In genomic region chr9:36154213-36154952, GRCh38 we compare ENCODE assay signal across 8 cellular contexts. TPM values are rescaled to one million over a fixed set of nuclear protein-coding genes. Genes with fewer than 3 reads are reported as not detected.
DNase-seq lines count a peak whose midpoint lies in the region; ATAC-seq, FAIRE-seq and TF ChIP-seq lines count a peak whose summit lies in the region.

No MANE protein-coding gene starts in this region.

- intact Hi-C loops in HepG2 (cut with micrococcal nuclease; ENCODE audit: unreplicated experiment), result no loop called here

- in situ Hi-C loops in HepG2 (cut with HindIII; ENCODE audit: extremely low pct_ligation_motif_present, low pct_unique_long_range_greater_than_20kb), result no loop called here

- peak overlapping the region; percentile 67 to 83 for H3K27ac ChIP-seq in liver (ENCODE audit: low read depth in 1 of 2, low read length in 2 of 2)
- no peak overlapping the region for H3K27ac ChIP-seq in HepG2 (ENCODE audit: extremely low read length, insufficient read depth, low read length)
- peak overlapping the region; percentile 78 for H3K27ac ChIP-seq in adipose tissue (ENCODE audit: low read depth, low read length)
- peak overlapping the region in 18 of 21 experiments; percentile 2 to 86 (median 61) for H3K27ac ChIP-seq in skin epidermis

- H3K4me2 ChIP-seq in HepG2 (ENCODE audit: low read depth, low read length), result no peak overlapping the region

- BruUV-seq in HepG2 (replicated peaks; lab: Mats Ljungman, UMichigan), result no TSS peak

- ATAC-seq in HepG2, result no peak
- no peak for ATAC-seq in GM21367 (IDR thresholded peaks at IDR 0.05; ENCODE audit: unreplicated experiment)

- no peak overlapping the region for H3K4me3 ChIP-seq in liver (ENCODE audit: low read depth in 1 of 3, low read length in 3 of 3)
- no peak overlapping the region for H3K4me3 ChIP-seq in HepG2 (replicated peaks in 1 of 3; ENCODE audit: insufficient read depth in 1 of 3, low read depth in 2 of 3, low read length in 3 of 3)
- no peak overlapping the region for H3K4me3 ChIP-seq in skin epidermis

- no peak for TF ChIP-seq EP300 in HepG2 (IDR thresholded peaks at IDR 0.05; ENCODE audit: low read depth in 2 of 2, low read length in 2 of 2)
- TF ChIP-seq EP300 in HepG2 (CRISPR knock-in tag; IDR thresholded peaks at IDR 0.05; ENCODE audit: borderline replicate concordance), result no peak

- H3K79me2 ChIP-seq in HepG2 (ENCODE audit: insufficient read depth, low read length), result no peaks in the 10 kb centered on the region

- H4K20me1 ChIP-seq in HepG2 (ENCODE audit: insufficient read depth, low read length), result no peaks in the 10 kb centered on the region

- no peak for TF ChIP-seq POLR2A in HepG2 (IDR thresholded peaks at IDR 0.05; ENCODE audit: insufficient read depth in 1 of 2, low read depth in 2 of 2, low read length in 2 of 2)

- H3K4me1 ChIP-seq in liver (ENCODE audit: control insufficient read depth in 4 of 4, insufficient read depth in 4 of 4, low read length in 3 of 4) (peaks cover 0 to 8% (median under 1%) of the 10 kb centered on the region in 4 donors), HepG2 (ENCODE audit: insufficient read depth, low read length) (peaks cover 23% of the 10 kb centered on the region)

- no peak for FAIRE-seq in HepG2 (lab: Jason Lieb, UNC)

- WGBS in liver, result 60% methylated on average over 13 of the region's 13 CpGs
- 44% methylated on average over 13 of the region's 13 CpGs for WGBS in HepG2 (ENCODE audit: low lambda C conversion rate)
- WGBS in adipose tissue, 3 donors, result 8 to 47% (median 22%) methylated on average over 13 of the region's 13 CpGs

- CTCF ChIA-PET in HepG2 (lab: Yijun Ruan, JAX; ENCODE audit: low intra/inter-chr PET ratio, low total read pairs), result no interaction called here

- DNase-seq in HepG2 (ENCODE audit: low spot score), result no peak
- DNase-seq in hippocampal formation (lab: John Stamatoyannopoulos, UW), result peak; percentile 33 to 57
- DNase-seq in NCI-H345 treated with DMSO at 0.1 percent for 48 hours (lab: John Stamatoyannopoulos, UW; ENCODE audit: unreplicated experiment), result no peak
- DNase-seq in activated CD4-positive, CD25-positive, alpha-beta regulatory T cell (lab: John Stamatoyannopoulos, UW), result no peak

- H3K9ac ChIP-seq in liver (ENCODE audit: low read depth in 1 of 2, low read length in 2 of 2) (no peak overlapping the region), HepG2 (ENCODE audit: insufficient read depth, low read depth, low read length) (no peak overlapping the region)

- TF ChIP-seq CTCF in liver (IDR thresholded peaks at IDR 0.05; ENCODE audit: low read depth, low read length, missing input control), result no peak
- TF ChIP-seq CTCF in HepG2 (CRISPR knock-in tag; IDR thresholded peaks at IDR 0.05), result no peak

- no peak overlapping the region for H2AFZ ChIP-seq in HepG2 (ENCODE audit: low read length)

- POLR2A ChIA-PET in HepG2 (lab: Yijun Ruan, JAX), result no interaction called here

- H3K27me3 ChIP-seq in liver (ENCODE audit: control insufficient read depth in 4 of 4, insufficient read depth in 4 of 4, low read length in 3 of 4) (no peaks in the 10 kb centered on the region), HepG2 (ENCODE audit: control insufficient read depth in 1 of 2, insufficient read depth in 2 of 2, low read length in 2 of 2) (peaks cover 1 to 5% of the 10 kb centered on the region in 2 experiments; a peak in 2 of 5 replicates)

- H3K36me3 ChIP-seq in liver (ENCODE audit: control insufficient read depth in 4 of 4, insufficient read depth in 3 of 4, low read depth in 1 of 4, low read length in 3 of 4) (no peaks in the 10 kb centered on the region), HepG2 (replicated peaks in 1 of 2; ENCODE audit: control insufficient read depth in 1 of 2, insufficient read depth in 2 of 2, low read length in 2 of 2) (no peaks in the 10 kb centered on the region)

- H3K9me3 ChIP-seq in liver (ENCODE audit: control insufficient read depth in 4 of 4, low read length in 3 of 4) (no peaks in the 10 kb centered on the region), HepG2 (ENCODE audit: low read length) (no peaks in the 10 kb centered on the region)

- TF ChIP-seq RAD21 in liver (IDR thresholded peaks at IDR 0.05), result no peak
- TF ChIP-seq RAD21 in HepG2 (CRISPR knock-in tag; IDR thresholded peaks at IDR 0.05), result no peak

RNA-seq across cellular contexts. Expression of gene CCIN, which starts 14.8 kb away (rescaled TPM):
- total RNA-seq in liver, result not detected
- not detected for polyA plus RNA-seq in liver
- total RNA-seq in HepG2 (2016; rRNA removed; fragmentation: Illumina TruSeq; extraction: Trizol), result not detected in 2 replicates
- not detected in 2 replicates for total RNA-seq in HepG2 (2016; cell fraction: cytosol; rRNA removed; fragmentation: Illumina TruSeq; extraction: Trizol; ENCODE audit: low read depth)
- total RNA-seq in HepG2 (2016; cell fraction: insoluble cytoplasmic fraction; rRNA removed; fragmentation: Illumina TruSeq; extraction: Trizol), result not detected in 2 replicates
- total RNA-seq in HepG2 (2016; cell fraction: membrane; rRNA removed; fragmentation: Illumina TruSeq; extraction: Trizol), result not detected in 2 replicates
- not detected in 2 replicates for total RNA-seq in HepG2 (2016; cell fraction: nucleus; rRNA removed; fragmentation: Illumina TruSeq; extraction: Trizol)
- polyA plus RNA-seq in HepG2 (2011; rRNA removed), result not detected in 2 replicates
- 0.04 TPM in 1 of 2 replicates, not detected in the other for polyA plus RNA-seq in HepG2 (2011; cell fraction: cytosol; rRNA removed)
- polyA plus RNA-seq in HepG2 (2011; cell fraction: nucleus; rRNA removed), result 0.07 TPM in 1 of 2 replicates, not detected in the other
- polyA plus RNA-seq in HepG2 (2012), result not detected in 2 replicates
- not detected in 2 replicates for polyA plus RNA-seq in HepG2 (2016; cell fraction: cytosol; fragmentation: Illumina TruSeq; extraction: Trizol; ENCODE audit: low read depth)
- polyA plus RNA-seq in HepG2 (2016; cell fraction: insoluble cytoplasmic fraction; fragmentation: Illumina TruSeq; extraction: Trizol; ENCODE audit: low read depth), result not detected in 2 replicates
- polyA plus RNA-seq in HepG2 (2016; cell fraction: membrane; fragmentation: Illumina TruSeq; extraction: Trizol; ENCODE audit: low read depth), result not detected in 2 replicates
- not detected in 2 replicates for polyA plus RNA-seq in HepG2 (2016; cell fraction: nucleus; fragmentation: Illumina TruSeq; extraction: Trizol; ENCODE audit: insufficient read depth, low read depth)
- polyA minus RNA-seq in HepG2 (2011; rRNA and poly(A)+ RNA removed; ENCODE audit: low replicate concordance), result not detected in 2 replicates
- polyA minus RNA-seq in HepG2 (2011; cell fraction: cytosol; rRNA and poly(A)+ RNA removed), result not detected in 2 replicates
- polyA minus RNA-seq in HepG2 (2011; cell fraction: nucleus; rRNA and poly(A)+ RNA removed), result not detected in 2 replicates
- polyA plus RNA-seq in adipose tissue, result under 1 TPM in 1 of 3 donors, not detected in 2; 0.56 TPM

RNA-seq across cellular contexts. Expression of gene GLIPR2, which starts 17.9 kb away (rescaled TPM):
- 10 to 100 TPM in 1 of 2 donors, 1 to 10 TPM in 1; 2.8 to 17.6 TPM for total RNA-seq in liver
- 1 to 10 TPM; 1.7 to 3.0 TPM for polyA plus RNA-seq in liver
- 0.27 and 0.42 TPM in 2 replicates for total RNA-seq in HepG2 (2016; rRNA removed; fragmentation: Illumina TruSeq; extraction: Trizol)
- total RNA-seq in HepG2 (2016; cell fraction: cytosol; rRNA removed; fragmentation: Illumina TruSeq; extraction: Trizol; ENCODE audit: low read depth), result not detected in 2 replicates
- 0.50 and 0.52 TPM in 2 replicates for total RNA-seq in HepG2 (2016; cell fraction: insoluble cytoplasmic fraction; rRNA removed; fragmentation: Illumina TruSeq; extraction: Trizol)
- 0.21 and 0.40 TPM in 2 replicates for total RNA-seq in HepG2 (2016; cell fraction: membrane; rRNA removed; fragmentation: Illumina TruSeq; extraction: Trizol)
- total RNA-seq in HepG2 (2016; cell fraction: nucleus; rRNA removed; fragmentation: Illumina TruSeq; extraction: Trizol), result 0.19 TPM in 1 of 2 replicates, not detected in the other
- 0.08 and 0.29 TPM in 2 replicates for polyA plus RNA-seq in HepG2 (2011; rRNA removed)
- polyA plus RNA-seq in HepG2 (2011; cell fraction: cytosol; rRNA removed), result 0.07 and 0.22 TPM in 2 replicates
- polyA plus RNA-seq in HepG2 (2011; cell fraction: nucleus; rRNA removed), result 0.07 TPM in 1 of 2 replicates, not detected in the other
- polyA plus RNA-seq in HepG2 (2012), result 0.21 TPM in 1 of 2 replicates, not detected in the other
- 0.07 and 0.14 TPM in 2 replicates for polyA plus RNA-seq in HepG2 (2016; cell fraction: cytosol; fragmentation: Illumina TruSeq; extraction: Trizol; ENCODE audit: low read depth)
- 0.35 and 0.75 TPM in 2 replicates for polyA plus RNA-seq in HepG2 (2016; cell fraction: insoluble cytoplasmic fraction; fragmentation: Illumina TruSeq; extraction: Trizol; ENCODE audit: low read depth)
- polyA plus RNA-seq in HepG2 (2016; cell fraction: membrane; fragmentation: Illumina TruSeq; extraction: Trizol; ENCODE audit: low read depth), result 0.18 and 0.30 TPM in 2 replicates
- 0.25 and 0.44 TPM in 2 replicates for polyA plus RNA-seq in HepG2 (2016; cell fraction: nucleus; fragmentation: Illumina TruSeq; extraction: Trizol; ENCODE audit: insufficient read depth, low read depth)
- 0.23 TPM in 1 of 2 replicates, not detected in the other for polyA minus RNA-seq in HepG2 (2011; rRNA and poly(A)+ RNA removed; ENCODE audit: low replicate concordance)
- not detected in 2 replicates for polyA minus RNA-seq in HepG2 (2011; cell fraction: cytosol; rRNA and poly(A)+ RNA removed)
- not detected in 2 replicates for polyA minus RNA-seq in HepG2 (2011; cell fraction: nucleus; rRNA and poly(A)+ RNA removed)
- 10 to 100 TPM in 2 of 3 donors, 1 to 10 TPM in 1; 4.0 to 67.7 (median 43.7) TPM for polyA plus RNA-seq in adipose tissue

RNA-seq across cellular contexts. Expression of gene CLTA, which starts 36.3 kb away (rescaled TPM):
- total RNA-seq in liver (10 to 100 TPM; 48.4 to 81.0 TPM), HepG2 (2016; rRNA removed; fragmentation: Illumina TruSeq; extraction: Trizol) (222 and 227 TPM in 2 replicates)
- polyA plus RNA-seq in liver (100 to 1,000 TPM in 1 of 2 donors, 10 to 100 TPM in 1; 68.2 to 102 TPM), HepG2 (2011; rRNA removed) (110 and 143 TPM in 2 replicates), adipose tissue (100 to 1,000 TPM; 116 to 202 (median 185) TPM)
- total RNA-seq in HepG2 (2016; cell fraction: cytosol; rRNA removed; fragmentation: Illumina TruSeq; extraction: Trizol; ENCODE audit: low read depth), result 77.4 and 77.5 TPM in 2 replicates
- 223 and 230 TPM in 2 replicates for total RNA-seq in HepG2 (2016; cell fraction: insoluble cytoplasmic fraction; rRNA removed; fragmentation: Illumina TruSeq; extraction: Trizol)
- 134 and 142 TPM in 2 replicates for total RNA-seq in HepG2 (2016; cell fraction: membrane; rRNA removed; fragmentation: Illumina TruSeq; extraction: Trizol)
- total RNA-seq in HepG2 (2016; cell fraction: nucleus; rRNA removed; fragmentation: Illumina TruSeq; extraction: Trizol), result 66.4 and 74.6 TPM in 2 replicates
- 131 and 141 TPM in 2 replicates for polyA plus RNA-seq in HepG2 (2011; cell fraction: cytosol; rRNA removed)
- polyA plus RNA-seq in HepG2 (2011; cell fraction: nucleus; rRNA removed), result 33.5 and 40.0 TPM in 2 replicates
- polyA plus RNA-seq in HepG2 (2012), result 138 and 142 TPM in 2 replicates
- polyA plus RNA-seq in HepG2 (2016; cell fraction: cytosol; fragmentation: Illumina TruSeq; extraction: Trizol; ENCODE audit: low read depth), result 80.6 and 83.8 TPM in 2 replicates
- polyA plus RNA-seq in HepG2 (2016; cell fraction: insoluble cytoplasmic fraction; fragmentation: Illumina TruSeq; extraction: Trizol; ENCODE audit: low read depth), result 243 and 252 TPM in 2 replicates
- polyA plus RNA-seq in HepG2 (2016; cell fraction: membrane; fragmentation: Illumina TruSeq; extraction: Trizol; ENCODE audit: low read depth), result 122 and 129 TPM in 2 replicates
- 116 and 119 TPM in 2 replicates for polyA plus RNA-seq in HepG2 (2016; cell fraction: nucleus; fragmentation: Illumina TruSeq; extraction: Trizol; ENCODE audit: insufficient read depth, low read depth)
- polyA minus RNA-seq in HepG2 (2011; rRNA and poly(A)+ RNA removed; ENCODE audit: low replicate concordance), result 57.2 and 96.3 TPM in 2 replicates
- 62.5 and 79.0 TPM in 2 replicates for polyA minus RNA-seq in HepG2 (2011; cell fraction: cytosol; rRNA and poly(A)+ RNA removed)
- 17.6 and 26.5 TPM in 2 replicates for polyA minus RNA-seq in HepG2 (2011; cell fraction: nucleus; rRNA and poly(A)+ RNA removed)

Comparison
In these comparisons a context has a peak if more than half of its experiments do, and no peak if none do; other contexts are left out.
1. DNase-seq: peak in hippocampal formation (2 of 2); none in HepG2 (single experiment), NCI-H345 treated with DMSO at 0.1 percent for 48 hours (single experiment) and activated CD4-positive, CD25-positive, alpha-beta regulatory T cell (0 of 4).